Comparison of ENCODE assay signal across 8 cellular contexts in the genomic region with DNA sequence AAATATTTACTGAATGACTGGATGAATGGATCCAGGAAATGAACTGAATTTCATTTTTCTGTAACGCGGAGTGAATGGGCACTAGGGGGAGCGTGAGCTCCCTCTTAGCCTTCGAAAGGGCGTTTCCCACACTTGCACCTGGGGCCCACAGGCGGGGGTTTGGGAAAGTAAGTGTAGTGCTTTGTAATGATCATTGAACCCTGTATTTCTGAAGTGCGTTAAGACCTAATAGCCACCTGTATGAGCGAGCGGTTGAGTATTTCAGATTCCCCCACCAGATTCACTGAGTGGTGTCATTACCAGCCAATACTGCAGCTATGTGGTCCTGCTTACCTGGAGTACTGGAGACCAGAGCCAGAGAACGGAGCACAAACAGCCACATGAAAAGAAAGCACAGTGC. TPM values are rescaled to one million over a fixed set of nuclear protein-coding genes. Genes with fewer than 3 reads are reported as not detected.
DNase-seq lines count a peak whose midpoint lies in the region; ATAC-seq and TF ChIP-seq lines count a peak whose summit lies in the region.

No MANE protein-coding gene starts in this region.

- CTCF ChIA-PET in HEK293 (lab: Yijun Ruan, JAX) = interaction anchor here (0.6 to 8.1 kb wide), 21 partner anchors 9 to 475 kb away, joined by 3 to 75 read pairs (median 4); a partner anchor contains a TSS

- POLR2A ChIA-PET in HEK293 (lab: Yijun Ruan, JAX) = interaction anchor here (2.4 kb wide), 1 partner anchor 16 kb away, joined by 7 read pairs; a partner anchor contains a TSS

- H3K36me3 ChIP-seq in HEK293 (ENCODE audit: control insufficient read depth in 2 of 2, insufficient read depth in 1 of 2, low read length in 2 of 2) (no peaks in the 10 kb centered on the region), kidney epithelial cell (ENCODE audit: control insufficient read depth, insufficient read depth, low read length) (no peaks in the 10 kb centered on the region)

- no peaks in the 10 kb centered on the region for H3K9me3 ChIP-seq in HEK293 (ENCODE audit: control insufficient read depth, insufficient read depth, low read depth, low read length)

- H3K4me3 ChIP-seq in HEK293 (ENCODE audit: low read depth, low read length) (no peak overlapping the region), kidney epithelial cell (ENCODE audit: low read depth, low read length) (no peak overlapping the region)

- peak; percentile 72 for DNase-seq in D341Med (ENCODE audit: low spot score)
- peak; percentile 30 to 66 for DNase-seq in NCI-H526 (lab: John Stamatoyannopoulos, UW)
- DNase-seq in activated effector memory CD4-positive, alpha-beta T cell treated with anti-CD3 and anti-CD28 coated beads, Interleukin-2, amount 50 U/mL, for 16 hours = peak; percentile 74
- DNase-seq in kidney epithelial cell (ENCODE audit: low read depth) = no peak

- H3K4me1 ChIP-seq in HEK293 (ENCODE audit: control insufficient read depth, insufficient read depth, low read length) = no peaks in the 10 kb centered on the region

- no peaks in the 10 kb centered on the region for H3K27me3 ChIP-seq in kidney epithelial cell (ENCODE audit: control insufficient read depth, insufficient read depth, low read length)

- H3K27ac ChIP-seq in HEK293 (ENCODE audit: extremely low read depth, low read depth, low read length) = no peak overlapping the region

- TF ChIP-seq CTCF in HEK293 (tag by site-specific recombination; IDR thresholded peaks at IDR 0.05) = 0 out of 2 replicates have a peak, but pooled peaks have one; percentile 45
- TF ChIP-seq CTCF in kidney epithelial cell (IDR thresholded peaks at IDR 0.05; ENCODE audit: insufficient read depth, low read length, poor library complexity, severe bottlenecking) = peak; percentile 61

- ATAC-seq in GM21390 (IDR thresholded peaks at IDR 0.05; ENCODE audit: unreplicated experiment) = no peak
- no peak for ATAC-seq in GM18873 (IDR thresholded peaks at IDR 0.05; ENCODE audit: low FRiP score, unreplicated experiment)
- no peak for ATAC-seq in HG03025 (IDR thresholded peaks at IDR 0.05; ENCODE audit: low FRiP score, unreplicated experiment)

TF ChIP-seq in HEK293, 187 proteins besides CTCF, POLR2A, EP300 and RAD21:
- TF ChIP-seq ZNF473 (tag by site-specific recombination; IDR thresholded peaks at IDR 0.05) = no peak
- peak; percentile 45 for TF ChIP-seq ZNF654 (tag by site-specific recombination; IDR thresholded peaks at IDR 0.05; ENCODE audit: low read depth)
- peak; percentile 49; the same call in 1 of the 2 replicates for TF ChIP-seq KLF7 (tag by site-specific recombination; IDR thresholded peaks at IDR 0.05; ENCODE audit: borderline replicate concordance)
- TF ChIP-seq, protein P1, sequence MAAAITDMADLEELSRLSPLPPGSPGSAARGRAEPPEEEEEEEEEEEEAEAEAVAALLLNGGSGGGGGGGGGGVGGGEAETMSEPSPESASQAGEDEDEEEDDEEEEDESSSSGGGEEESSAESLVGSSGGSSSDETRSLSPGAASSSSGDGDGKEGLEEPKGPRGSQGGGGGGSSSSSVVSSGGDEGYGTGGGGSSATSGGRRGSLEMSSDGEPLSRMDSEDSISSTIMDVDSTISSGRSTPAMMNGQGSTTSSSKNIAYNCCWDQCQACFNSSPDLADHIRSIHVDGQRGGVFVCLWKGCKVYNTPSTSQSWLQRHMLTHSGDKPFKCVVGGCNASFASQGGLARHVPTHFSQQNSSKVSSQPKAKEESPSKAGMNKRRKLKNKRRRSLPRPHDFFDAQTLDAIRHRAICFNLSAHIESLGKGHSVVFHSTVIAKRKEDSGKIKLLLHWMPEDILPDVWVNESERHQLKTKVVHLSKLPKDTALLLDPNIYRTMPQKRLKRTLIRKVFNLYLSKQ (tag by site-specific recombination; IDR thresholded peaks at IDR 0.05; ENCODE audit: borderline replicate concordance) = no peak
- no peak for TF ChIP-seq ZNF623 (tag by site-specific recombination; IDR thresholded peaks at IDR 0.05)
- TF ChIP-seq, protein P2, sequence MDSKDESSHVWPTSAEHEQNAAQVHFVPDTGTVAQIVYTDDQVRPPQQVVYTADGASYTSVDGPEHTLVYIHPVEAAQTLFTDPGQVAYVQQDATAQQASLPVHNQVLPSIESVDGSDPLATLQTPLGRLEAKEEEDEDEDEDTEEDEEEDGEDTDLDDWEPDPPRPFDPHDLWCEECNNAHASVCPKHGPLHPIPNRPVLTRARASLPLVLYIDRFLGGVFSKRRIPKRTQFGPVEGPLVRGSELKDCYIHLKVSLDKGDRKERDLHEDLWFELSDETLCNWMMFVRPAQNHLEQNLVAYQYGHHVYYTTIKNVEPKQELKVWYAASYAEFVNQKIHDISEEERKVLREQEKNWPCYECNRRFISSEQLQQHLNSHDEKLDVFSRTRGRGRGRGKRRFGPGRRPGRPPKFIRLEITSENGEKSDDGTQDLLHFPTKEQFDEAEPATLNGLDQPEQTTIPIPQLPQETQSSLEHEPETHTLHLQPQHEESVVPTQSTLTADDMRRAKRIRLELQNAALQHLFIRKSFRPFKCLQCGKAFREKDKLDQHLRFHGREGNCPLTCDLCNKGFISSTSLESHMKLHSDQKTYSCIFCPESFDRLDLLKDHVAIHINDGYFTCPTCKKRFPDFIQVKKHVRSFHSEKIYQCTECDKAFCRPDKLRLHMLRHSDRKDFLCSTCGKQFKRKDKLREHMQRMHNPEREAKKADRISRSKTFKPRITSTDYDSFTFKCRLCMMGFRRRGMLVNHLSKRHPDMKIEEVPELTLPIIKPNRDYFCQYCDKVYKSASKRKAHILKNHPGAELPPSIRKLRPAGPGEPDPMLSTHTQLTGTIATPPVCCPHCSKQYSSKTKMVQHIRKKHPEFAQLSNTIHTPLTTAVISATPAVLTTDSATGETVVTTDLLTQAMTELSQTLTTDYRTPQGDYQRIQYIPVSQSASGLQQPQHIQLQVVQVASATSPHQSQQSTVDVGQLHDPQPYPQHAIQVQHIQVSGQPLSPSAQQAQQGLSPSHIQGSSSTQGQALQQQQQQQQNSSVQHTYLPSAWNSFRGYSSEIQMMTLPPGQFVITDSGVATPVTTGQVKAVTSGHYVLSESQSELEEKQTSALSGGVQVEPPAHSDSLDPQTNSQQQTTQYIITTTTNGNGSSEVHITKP (tag by site-specific recombination; IDR thresholded peaks at IDR 0.05) = no peak
- TF ChIP-seq ZNF292 (tag by site-specific recombination; IDR thresholded peaks at IDR 0.05; ENCODE audit: borderline replicate concordance, low read depth) = no peak
- TF ChIP-seq ZBTB8A (tag by site-specific recombination; IDR thresholded peaks at IDR 0.05) = peak; percentile 79
- TF ChIP-seq ZNF600 (tag by site-specific recombination; IDR thresholded peaks at IDR 0.05) = no peak
- TF ChIP-seq PRDM1 (tag by site-specific recombination; IDR thresholded peaks at IDR 0.05) = peak; percentile 45; the same call in 1 of the 2 replicates
- TF ChIP-seq, protein P3, sequence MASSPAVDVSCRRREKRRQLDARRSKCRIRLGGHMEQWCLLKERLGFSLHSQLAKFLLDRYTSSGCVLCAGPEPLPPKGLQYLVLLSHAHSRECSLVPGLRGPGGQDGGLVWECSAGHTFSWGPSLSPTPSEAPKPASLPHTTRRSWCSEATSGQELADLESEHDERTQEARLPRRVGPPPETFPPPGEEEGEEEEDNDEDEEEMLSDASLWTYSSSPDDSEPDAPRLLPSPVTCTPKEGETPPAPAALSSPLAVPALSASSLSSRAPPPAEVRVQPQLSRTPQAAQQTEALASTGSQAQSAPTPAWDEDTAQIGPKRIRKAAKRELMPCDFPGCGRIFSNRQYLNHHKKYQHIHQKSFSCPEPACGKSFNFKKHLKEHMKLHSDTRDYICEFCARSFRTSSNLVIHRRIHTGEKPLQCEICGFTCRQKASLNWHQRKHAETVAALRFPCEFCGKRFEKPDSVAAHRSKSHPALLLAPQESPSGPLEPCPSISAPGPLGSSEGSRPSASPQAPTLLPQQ (tag by site-specific recombination; IDR thresholded peaks at IDR 0.05) = peak; percentile 78
- 0 out of 2 replicates have a peak, but pooled peaks have one; percentile 29 for TF ChIP-seq KLF1 (tag by site-specific recombination; IDR thresholded peaks at IDR 0.05)
- peak; percentile 79; the same call in 1 of the 2 replicates for TF ChIP-seq ZFP69B (tag by site-specific recombination; IDR thresholded peaks at IDR 0.05)
- no peak for TF ChIP-seq ZNF791 (tag by site-specific recombination; IDR thresholded peaks at IDR 0.05)
- TF ChIP-seq ZBTB21 (tag by site-specific recombination; IDR thresholded peaks at IDR 0.05) = no peak

RNA-seq across cellular contexts. Expression of a gene that starts 10.5 kb away (rescaled TPM):
- total RNA-seq in kidney epithelial cell = 3.1 and 3.6 TPM in 2 replicates

RNA-seq across cellular contexts. Expression of a gene that starts 15.8 kb away (rescaled TPM):
- 120 and 124 TPM in 2 replicates for total RNA-seq in kidney epithelial cell
